ENCODE assay signal across 34 cellular contexts in genomic region chr1:211800925-211801607, GRCh38.
"Had no signal": no experiment of that assay in that cellular context is flagged by ENCODE, and none has a peak within 500 bp of the region (broad histone marks: within the 10 kb centered on the region; RNA-seq: fewer than 3 reads in every experiment).

No MANE protein-coding gene starts in this region.

- H3K4me1 ChIP-seq: esophagus squamous epithelium, gastroesophageal sphincter had no signal

- ATAC-seq: activated CD4-positive, CD25-positive, alpha-beta regulatory T cell treated with anti-CD3 and anti-CD28 coated beads, Interleukin-2, amount 50 U/mL, for 24 hours; activated T-cell treated with anti-CD3 and anti-CD28 coated beads, Interleukin-2, amount 50 U/mL, for 72 hours; effector memory CD8-positive, alpha-beta T cell; gastroesophageal sphincter; heart right ventricle; T-helper 17 cell had no signal

- H3K4me3 Mint-ChIP-seq: activated B cell treated with CpG ODN at 0.5 μM for 24 hours; activated naive CD8-positive, alpha-beta T cell; activated T-cell treated with anti-CD3 and anti-CD28 coated beads, Interleukin-2, amount 50 U/mL, for 24 hours; activated T-cell treated with anti-CD3 and anti-CD28 coated beads, Interleukin-2, amount 50 U/mL, for 72 hours; effector memory CD8-positive, alpha-beta T cell; T-helper 17 cell; T-helper 2 cell treated with Interferon-gamma antibody and Interleukin-4, amounts not matched to agents 5 μg/mL and 100 μg/mL, for 36 hours had no signal

- H3K27me3 Mint-ChIP-seq: activated B cell treated with CpG ODN at 0.5 μM for 24 hours; activated naive CD8-positive, alpha-beta T cell; activated T-cell treated with anti-CD3 and anti-CD28 coated beads, Interleukin-2, amount 50 U/mL, for 24 hours; effector memory CD8-positive, alpha-beta T cell; T-helper 17 cell had no signal

- DNase-seq: activated B cell treated with CpG ODN at 0.5 μM for 24 hours; activated CD4-positive, alpha-beta T cell treated with anti-CD3 and anti-CD28 coated beads for 48 hours; activated CD4-positive, alpha-beta T cell treated with anti-CD3 and anti-CD28 coated beads, Interleukin-2, amount 50 U/mL, for 1 hour; activated CD4-positive, alpha-beta T cell treated with anti-CD3 and anti-CD28 coated beads, Interleukin-2, amount 50 U/mL, for 48 hours; activated CD8-positive, alpha-beta memory T cell treated with anti-CD3 and anti-CD28 coated beads, Interleukin-2, amount 50 U/mL, for 48 hours; activated effector memory CD4-positive, alpha-beta T cell treated with Interleukin-2 at 50 U/mL for 16 hours; activated gamma-delta T cell treated with Interleukin-2 at 50 U/mL for 16 hours; activated naive CD4-positive, alpha-beta T cell treated with anti-CD3 and anti-CD28 coated beads, Interleukin-2, amount 50 U/mL, for 16 hours; activated naive CD4-positive, alpha-beta T cell treated with Interleukin-2 at 50 U/mL for 16 hours; activated T-cell treated with anti-CD3 and anti-CD28 coated beads for 4 hours; activated T-cell treated with anti-CD3 and anti-CD28 coated beads, Interleukin-2, amount 50 U/mL, for 24 hours; activated T-cell treated with anti-CD3 and anti-CD28 coated beads, Interleukin-2, amount 50 U/mL, for 72 hours; amniotic stem cell; anterior cingulate cortex; brain microvascular endothelial cell; caudate nucleus; cortex of kidney; dermis blood vessel endothelial cell; effector CD4-positive, alpha-beta T cell; effector memory CD8-positive, alpha-beta T cell; esophagus squamous epithelium; foreskin melanocyte; heart right ventricle; T-helper 1 cell; T-helper 17 cell; T1000; WERI-Rb-1 had no signal

- FAIRE-seq: astrocyte, bronchial epithelial cell, colon had no signal

- H3K27ac ChIP-seq: brain microvascular endothelial cell, esophagus squamous epithelium, gastroesophageal sphincter, heart right ventricle, WERI-Rb-1 had no signal

- H3K4me3 ChIP-seq: esophagus squamous epithelium, gastroesophageal sphincter, heart right ventricle had no signal

- H3K27ac Mint-ChIP-seq: activated B cell treated with CpG ODN at 0.5 μM for 24 hours; activated naive CD8-positive, alpha-beta T cell; activated T-cell treated with anti-CD3 and anti-CD28 coated beads, Interleukin-2, amount 50 U/mL, for 24 hours; activated T-cell treated with anti-CD3 and anti-CD28 coated beads, Interleukin-2, amount 50 U/mL, for 72 hours; T-helper 17 cell; T-helper 2 cell treated with Interferon-gamma antibody and Interleukin-4, amounts not matched to agents 5 μg/mL and 100 μg/mL, for 36 hours had no signal

- H3K36me3 ChIP-seq: brain microvascular endothelial cell had no signal

- H3K27me3 ChIP-seq: brain microvascular endothelial cell, esophagus squamous epithelium, gastroesophageal sphincter, heart right ventricle had no signal

- H3K9me3 Mint-ChIP-seq: effector memory CD8-positive, alpha-beta T cell had no signal
